ENCODE assay signal across 25 cellular contexts in the genomic region with DNA sequence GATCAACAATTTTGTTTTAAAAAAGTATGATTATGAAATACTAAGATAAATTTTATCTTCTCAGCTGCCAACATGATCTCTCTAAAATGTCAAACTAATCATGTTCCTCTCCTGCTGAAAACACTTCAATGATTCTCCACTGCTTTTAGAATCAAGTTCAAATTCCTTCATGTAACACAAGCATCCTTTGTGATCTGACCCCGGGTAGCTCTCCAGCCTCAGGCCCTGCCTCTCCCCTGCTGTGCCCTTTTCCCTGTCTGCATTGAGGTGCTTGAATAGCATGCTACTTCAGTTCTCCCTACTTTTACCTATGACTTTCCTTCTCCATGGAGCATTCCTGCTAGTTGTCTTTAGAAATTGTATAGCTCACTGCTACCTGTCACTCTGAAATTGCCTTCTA.
A peak's percentile ranks its signal among the peaks of the same experiment; 100 is the strongest.
DNase-seq lines count a peak whose midpoint lies in the region; ATAC-seq, FAIRE-seq and TF ChIP-seq lines count a peak whose summit lies in the region.
"Had no signal": no experiment of that assay in that cellular context is flagged by ENCODE, and none has a peak within 500 bp of the region (broad histone marks: within the 10 kb centered on the region; RNA-seq: fewer than 3 reads in every experiment).

No MANE protein-coding gene starts in this region.

- no peak for TF ChIP-seq RAD21 in H1 (IDR thresholded peaks at IDR 0.05 in 1 of 2, conservative IDR thresholded peaks at IDR 0.05 in 1 of 2; ENCODE audit: low read depth in 2 of 2, low read length in 2 of 2)

- H2BK12ac ChIP-seq in H1 (ENCODE audit: low read depth, low read length) = no peak overlapping the region

- no peak overlapping the region for H4K91ac ChIP-seq in H1 (replicated peaks; ENCODE audit: insufficient read length, low read length)

- TF ChIP-seq POLR2A in H1 (IDR thresholded peaks at IDR 0.05; ENCODE audit: control extremely low read depth in 1 of 2, low read depth in 2 of 2, low read length in 2 of 2) = no peak

- H4K20me1 ChIP-seq in H1 (replicated peaks in 1 of 2; ENCODE audit: control insufficient read depth in 1 of 2, insufficient read depth in 2 of 2, low read length in 2 of 2) = no peaks in the 10 kb centered on the region

- FAIRE-seq in H1 (lab: Jason Lieb, UNC) = peak; percentile 95
- FAIRE-seq: A204.1, HepG2 had no signal

- DNase-seq in left ventricle myocardium superior (peak; percentile 29), right atrium auricular region (ENCODE audit: low spot score) (no peak), H1 (ENCODE audit: low read depth in 1 of 2, low spot score in 2 of 2) (peak; percentile 56 to 68), iPS-NIHi7 (ENCODE audit: extremely low spot score) (peak; percentile 61), sciatic nerve (ENCODE audit: low spot score) (no peak), posterior vena cava (ENCODE audit: low spot score) (no peak), SW 1271 (lab: John Stamatoyannopoulos, UW) (no peak)
- DNase-seq: BE2C; Caco-2; CD4-positive, CD25-positive, alpha-beta regulatory T cell; DMS153; GF-D8; GOT3; HFFc6; MV-4-11; NCI-H187; NCI-H345; NCI-H524 treated with DMSO at 0.1 percent for 48 hours; Peyer's patch; SHP77 treated with DMSO at 0.1 percent for 48 hours had no signal

- intact Hi-C loops in left ventricle myocardium superior (cut with micrococcal nuclease) (loop anchor here (5.0 kb wide), 1 partner anchor 274 kb away; a partner anchor contains a TSS), sciatic nerve (cut with DNase I) (no loop called here), posterior vena cava (cut with DNase I) (no loop called here)

- H2BK5ac ChIP-seq in H1 (ENCODE audit: low read depth, low read length) = no peak overlapping the region

- H3K9ac ChIP-seq in H1 (replicated peaks in 1 of 4; ENCODE audit: extremely low read depth in 1 of 4, low read depth in 3 of 4, low read length in 3 of 4) = no peak overlapping the region
- H3K9ac ChIP-seq: KMS-11 had no signal

- H3K4me2 ChIP-seq in H1 (ENCODE audit: insufficient read depth in 1 of 2, low read depth in 2 of 2, low read length in 2 of 2) = peak overlapping the region in 1 of 2 experiments; percentile 38; a peak in 2 of 4 replicates
- H3K4me2 ChIP-seq: KMS-11 had no signal

- POLR2A ChIA-PET in H1 (lab: Charles Lee; ENCODE audit: partially characterized antibody) = no interaction called here

- CTCF ChIA-PET in H1 (lab: Charles Lee; ENCODE audit: partially characterized antibody) = interaction anchor here (0.8 to 1.8 kb wide), 4 partner anchors 12 to 32 kb away, joined by 3 to 5 read pairs (median 4); no protein-coding TSS in a partner anchor

- no peak overlapping the region for H4K5ac ChIP-seq in H1 (ENCODE audit: insufficient read length, low read depth, low read length)

- ATAC-seq in left ventricle myocardium superior (peak; percentile 40), sciatic nerve (peak; percentile 64), GM21825 (IDR thresholded peaks at IDR 0.05; ENCODE audit: unreplicated experiment) (no peak)
- ATAC-seq: HepG2, SK-N-SH treated with all-trans-retinoic acid at 6 μM for 48 hours had no signal

- H3K27ac ChIP-seq in right atrium auricular region = no peak overlapping the region
- no peak overlapping the region for H3K27ac ChIP-seq in H1 (ENCODE audit: low read depth, low read length)
- H3K27ac ChIP-seq: KMS-11, Peyer's patch had no signal

- H4K8ac ChIP-seq in H1 (ENCODE audit: extremely low read depth, insufficient read depth, low read length) = no peak overlapping the region

- H3K9me3 ChIP-seq in right atrium auricular region (no peaks in the 10 kb centered on the region), H1 (ENCODE audit: insufficient read depth in 2 of 2, low read depth in 1 of 2, low read length in 1 of 2) (no peaks in the 10 kb centered on the region)
- H3K9me3 ChIP-seq: BE2C, Caco-2, Peyer's patch had no signal

- no peaks in the 10 kb centered on the region for H3K36me3 ChIP-seq in right atrium auricular region
- H3K36me3 ChIP-seq in H1 (ENCODE audit: control insufficient read depth in 2 of 4, insufficient read depth in 4 of 4, low read length in 3 of 4) = no peaks in the 10 kb centered on the region
- H3K36me3 ChIP-seq: BE2C, Peyer's patch had no signal

- no peak overlapping the region for H3K4me3 ChIP-seq in right atrium auricular region
- no peak overlapping the region for H3K4me3 ChIP-seq in H1 (ENCODE audit: extremely low read depth in 1 of 4, insufficient read depth in 2 of 4, low read depth in 3 of 4, low read length in 4 of 4)
- H3K4me3 ChIP-seq: Peyer's patch had no signal

- no peak overlapping the region for H2BK15ac ChIP-seq in H1 (ENCODE audit: low read length)

- H3K18ac ChIP-seq in H1 (ENCODE audit: extremely low read depth, low read length) = no peak overlapping the region

- H3K27me3 ChIP-seq in right atrium auricular region (no peaks in the 10 kb centered on the region), H1 (replicated peaks in 1 of 4; ENCODE audit: control insufficient read depth in 3 of 4, extremely low read depth in 1 of 4, insufficient read depth in 3 of 4, low read length in 3 of 4) (no peaks in the 10 kb centered on the region)
- H3K27me3 ChIP-seq: BE2C, Peyer's patch had no signal

- no peak overlapping the region for H3K56ac ChIP-seq in H1 (replicated peaks; ENCODE audit: insufficient read length, low read depth, low read length)

- H3K14ac ChIP-seq in H1 (ENCODE audit: insufficient read length) = no peak overlapping the region

- no peak overlapping the region for H3K4ac ChIP-seq in H1 (replicated peaks; ENCODE audit: insufficient read length, low read depth, low read length)

- no peaks in the 10 kb centered on the region for H3K4me1 ChIP-seq in right atrium auricular region
- H3K4me1 ChIP-seq in H1 (replicated peaks in 1 of 4; ENCODE audit: control insufficient read depth in 3 of 4, insufficient read depth in 4 of 4, low read length in 3 of 4) = peaks cover 0 to 5% (median 3%) of the 10 kb centered on the region in 4 experiments; a peak in 2 of 7 replicates
- H3K4me1 ChIP-seq: BE2C, Caco-2, Peyer's patch had no signal

- no peaks in the 10 kb centered on the region; the same call in 1 of the 2 replicates for H3K23me2 ChIP-seq in H1 (ENCODE audit: low read depth, low read length)

- no peaks in the 10 kb centered on the region for H3K79me1 ChIP-seq in H1 (ENCODE audit: low read depth, low read length)

- H2BK20ac ChIP-seq in H1 (ENCODE audit: low read length) = no peak overlapping the region

- H3K23ac ChIP-seq in H1 (ENCODE audit: insufficient read length) = no peak overlapping the region

- no peak for TF ChIP-seq EP300 in H1 (IDR thresholded peaks at IDR 0.05; ENCODE audit: borderline replicate concordance in 1 of 2, low read depth in 2 of 2, low read length in 2 of 2)

- TF ChIP-seq CTCF in right atrium auricular region (IDR thresholded peaks at IDR 0.05) (no peak), H1 (IDR thresholded peaks at IDR 0.05; ENCODE audit: control extremely low read depth in 1 of 3, insufficient read depth in 1 of 3, low read depth in 1 of 3, low read length in 3 of 3) (no peak)

- H3K79me2 ChIP-seq in H1 (ENCODE audit: control insufficient read depth in 1 of 2, insufficient read depth in 2 of 2, low read length in 2 of 2) = no peaks in the 10 kb centered on the region

- H2AFZ ChIP-seq in H1 (ENCODE audit: low read length) = no peak overlapping the region

- no peak overlapping the region for H2BK120ac ChIP-seq in H1 (replicated peaks; ENCODE audit: low read depth, low read length)

- H2AK5ac ChIP-seq in H1 (ENCODE audit: low read depth, low read length) = no peak overlapping the region

- 0% methylated on average over 1 of the region's 1 CpG; no CpG with 5 or more reads in 1 of the 2 experiments for WGBS in H1 (ENCODE audit: extremely low coverage in 1 of 2, insufficient coverage in 1 of 2, insufficient read length in 1 of 2, insufficient replicate concordance in 2 of 2, low coverage in 1 of 2, low lambda C conversion rate in 2 of 2, missing lambda C conversion rate in 1 of 2), 2 experiments

TF ChIP-seq in H1, 55 proteins besides CTCF, POLR2A, EP300 and RAD21:
- TF ChIP-seq EGR1 (IDR thresholded peaks at IDR 0.05; ENCODE audit: borderline replicate concordance, low read depth, low read length) (no peak), JUND (IDR thresholded peaks at IDR 0.05; ENCODE audit: low read length) (no peak), TAF1 (IDR thresholded peaks at IDR 0.05; ENCODE audit: low read depth, low read length) (no peak)

Comparison
In these comparisons a context has a peak if more than half of its experiments do, and no peak if none do; other contexts are left out.
1. DNase-seq: peak in left ventricle myocardium superior (single experiment), H1 (2 of 2) and iPS-NIHi7 (single experiment); none in right atrium auricular region (single experiment), sciatic nerve (single experiment), posterior vena cava (single experiment) and SW 1271 (0 of 2).